8 cellular contexts compared by ENCODE assay signal in genomic region chr20:45779011-45779915, GRCh38. TPM values are rescaled to one million over a fixed set of nuclear protein-coding genes. Genes with fewer than 3 reads are reported as not detected.
DNase-seq lines count a peak whose midpoint lies in the region; ATAC-seq and TF ChIP-seq lines count a peak whose summit lies in the region.

No MANE protein-coding gene starts in this region.

- H3K27ac Mint-ChIP-seq in endodermal cell: peak overlapping the region; percentile 8

- no peak for ATAC-seq in HG03460 (IDR thresholded peaks at IDR 0.05; ENCODE audit: unreplicated experiment)

- H3K9me3 ChIP-seq in endodermal cell (ENCODE audit: control insufficient read depth, low read length) (no peaks in the 10 kb centered on the region), mucosa of stomach (ENCODE audit: control insufficient read depth, low read length) (no peaks in the 10 kb centered on the region), spleen (no peaks in the 10 kb centered on the region)
- H3K9me3 ChIP-seq in effector memory CD4-positive, alpha-beta T cell (ENCODE audit: control insufficient read depth, low read length): no peaks in the 10 kb centered on the region

- H3K27me3 ChIP-seq in endodermal cell (ENCODE audit: control insufficient read depth, insufficient read depth, low read length, poor library complexity, severe bottlenecking) (no peaks in the 10 kb centered on the region), mucosa of stomach (ENCODE audit: control insufficient read depth, insufficient read depth, low read length) (no peaks in the 10 kb centered on the region), spleen (replicated peaks in 1 of 7) (peaks cover 0 to 1% (median 0%) of the 10 kb centered on the region in 7 donors)
- no peaks in the 10 kb centered on the region for H3K27me3 ChIP-seq in effector memory CD4-positive, alpha-beta T cell (replicated peaks; ENCODE audit: control insufficient read depth, insufficient read depth, low read length, poor library complexity, severe bottlenecking)

- H3K27me3 Mint-ChIP-seq in endodermal cell (ENCODE audit: insufficient read depth): no peaks in the 10 kb centered on the region

- 86 to 93% methylated on average over 5 to 8 of the region's 8 CpGs for WGBS in endodermal cell (ENCODE audit: insufficient coverage in 1 of 2, insufficient read length in 1 of 2), 2 experiments
- 70 to 84% (median 73%) methylated on average over 8 of the region's 8 CpGs for WGBS in spleen, 5 donors

- H3K4me3 ChIP-seq in AG04449 (ENCODE audit: low read depth, low read length): no peak overlapping the region
- no peak overlapping the region for H3K4me3 ChIP-seq in endodermal cell (ENCODE audit: low read length)
- no peak overlapping the region for H3K4me3 ChIP-seq in mucosa of stomach (ENCODE audit: low read length)
- no peak overlapping the region for H3K4me3 ChIP-seq in spleen
- H3K4me3 ChIP-seq in effector memory CD4-positive, alpha-beta T cell (ENCODE audit: insufficient read depth, low read depth, low read length, poor library complexity, severe bottlenecking): no peak overlapping the region

- peaks cover 16% of the 10 kb centered on the region for H3K4me1 Mint-ChIP-seq in endodermal cell

- no peak for TF ChIP-seq CTCF in AG04449 (IDR thresholded peaks at IDR 0.05; ENCODE audit: insufficient read depth, low read length, missing control alignments)
- TF ChIP-seq CTCF in endodermal cell (conservative IDR thresholded peaks at IDR 0.05): no peak
- no peak for TF ChIP-seq CTCF in spleen (IDR thresholded peaks at IDR 0.05 in 8 of 11, conservative IDR thresholded peaks at IDR 0.05 in 3 of 11)

- H3K9ac ChIP-seq in endodermal cell (ENCODE audit: extremely low read depth, low read length, poor library complexity, severe bottlenecking) (no peak overlapping the region), mucosa of stomach (ENCODE audit: low read length) (peak overlapping the region; percentile 53)

- intact Hi-C loops in spleen (cut with DNase I; ENCODE audit: low total_unique reads): loop anchor here (10.0 kb wide), 2 partner anchors 184 to 234 kb away; partner anchors contain the start of gene EPPIN

- CTCF ChIA-PET in AG04449 (lab: Yijun Ruan, JAX): interaction anchor here (1.0 to 2.6 kb wide), 6 partner anchors 8 to 768 kb away, joined by 3 to 27 read pairs (median 3); no protein-coding TSS in a partner anchor

- H3K4me3 Mint-ChIP-seq in endodermal cell: no peak overlapping the region

- H3K36me3 ChIP-seq in endodermal cell (ENCODE audit: control insufficient read depth, insufficient read depth, low read length): no peaks in the 10 kb centered on the region
- H3K36me3 ChIP-seq in mucosa of stomach (ENCODE audit: control insufficient read depth, insufficient read depth, low read length): no peaks in the 10 kb centered on the region
- no peaks in the 10 kb centered on the region for H3K36me3 ChIP-seq in spleen
- H3K36me3 ChIP-seq in effector memory CD4-positive, alpha-beta T cell (ENCODE audit: control insufficient read depth, insufficient read depth, low read length): no peaks in the 10 kb centered on the region

- TF ChIP-seq POLR2A in spleen (IDR thresholded peaks at IDR 0.05): no peak

- POLR2A ChIA-PET in AG04449 (lab: Yijun Ruan, JAX): interaction anchor here (0.6 to 1.6 kb wide), 7 partner anchors 9 to 442 kb away, joined by 3 to 6 read pairs (median 3); partner anchors contain the start of gene ZSWIM1

- H3K27ac ChIP-seq in endodermal cell (ENCODE audit: low read depth, low read length) (no peak overlapping the region), spleen (no peak overlapping the region)
- H3K27ac ChIP-seq in effector memory CD4-positive, alpha-beta T cell (ENCODE audit: insufficient read depth, low read length, poor library complexity, severe bottlenecking): no peak overlapping the region

- DNase-seq in AG04449 (ENCODE audit: low read depth, low spot score) (peak; percentile 99), MV-4-11 (lab: John Stamatoyannopoulos, UW) (peak; percentile 11), endodermal cell (no peak), spleen (no peak), NCI-H748 treated with DMSO at 0.1 percent for 48 hours (lab: John Stamatoyannopoulos, UW) (no peak)
- no peak for DNase-seq in effector memory CD4-positive, alpha-beta T cell

- H3K36me3 Mint-ChIP-seq in endodermal cell (ENCODE audit: low read depth): no peaks in the 10 kb centered on the region

- H3K4me1 ChIP-seq in endodermal cell (ENCODE audit: control insufficient read depth, insufficient read depth, low read length) (peaks cover 13% of the 10 kb centered on the region), mucosa of stomach (ENCODE audit: control insufficient read depth, insufficient read depth, low read length) (peaks cover 76% of the 10 kb centered on the region), spleen (peaks cover 0 to under 1% (median 0%) of the 10 kb centered on the region in 6 donors)
- no peaks in the 10 kb centered on the region for H3K4me1 ChIP-seq in effector memory CD4-positive, alpha-beta T cell (ENCODE audit: control insufficient read depth, insufficient read depth, low read length, poor library complexity, severe bottlenecking)

- no peaks in the 10 kb centered on the region for H3K9me3 Mint-ChIP-seq in endodermal cell

RNA-seq across cellular contexts. Expression of gene WFDC3, which starts 12.4 kb away (rescaled TPM):
- total RNA-seq in endodermal cell: under 1 TPM in 1 of 2 donors, not detected in 1; 0.66 TPM
- polyA plus RNA-seq in endodermal cell (2013, experiment 1 of 2): not detected
- polyA plus RNA-seq in endodermal cell (2013, experiment 2 of 2): not detected
- total RNA-seq in spleen: not detected
- 1 to 10 TPM in 1 of 3 donors, under 1 TPM in 2; 0.70 to 1.2 (median 0.89) TPM for polyA plus RNA-seq in spleen

RNA-seq across cellular contexts. Expression of gene DNTTIP1, which starts 12.5 kb away (rescaled TPM):
- total RNA-seq in endodermal cell: 10 to 100 TPM; 31.5 to 36.1 TPM
- 46.4 TPM for polyA plus RNA-seq in endodermal cell (2013, experiment 1 of 2)
- polyA plus RNA-seq in endodermal cell (2013, experiment 2 of 2): 43.3 TPM
- total RNA-seq in spleen: 10 to 100 TPM; 21.0 to 39.3 (median 29.6) TPM
- 10 to 100 TPM; 31.8 to 34.7 (median 32.5) TPM for polyA plus RNA-seq in spleen

RNA-seq across cellular contexts. Expression of gene UBE2C, which starts 33.2 kb away (rescaled TPM):
- total RNA-seq in endodermal cell (100 to 1,000 TPM; 139 to 216 TPM), spleen (10 to 100 TPM in 4 of 7 donors, 1 to 10 TPM in 3; 3.0 to 22.2 (median 12.3) TPM)
- polyA plus RNA-seq in endodermal cell (2013, experiment 1 of 2): 322 TPM
- 323 TPM for polyA plus RNA-seq in endodermal cell (2013, experiment 2 of 2)
- 10 to 100 TPM; 11.4 to 56.4 (median 19.7) TPM for polyA plus RNA-seq in spleen

RNA-seq across cellular contexts. Expression of gene TNNC2, which starts 47.8 kb away (rescaled TPM):
- total RNA-seq in endodermal cell (under 1 TPM in 1 of 2 donors, not detected in 1; 0.51 TPM), spleen (under 1 TPM in 2 of 7 donors, not detected in 5; 0.54 to 0.89 TPM)
- polyA plus RNA-seq in endodermal cell (2013, experiment 1 of 2): 1.2 TPM
- not detected for polyA plus RNA-seq in endodermal cell (2013, experiment 2 of 2)
- polyA plus RNA-seq in spleen: 1 to 10 TPM; 1.4 to 3.4 (median 1.9) TPM

RNA-seq across cellular contexts. Expression of gene SNX21, which starts 54.3 kb away (rescaled TPM):
- 10 to 100 TPM; 18.0 to 18.8 TPM for total RNA-seq in endodermal cell
- 9.3 TPM for polyA plus RNA-seq in endodermal cell (2013, experiment 1 of 2)
- polyA plus RNA-seq in endodermal cell (2013, experiment 2 of 2): 10.5 TPM
- total RNA-seq in spleen: 10 to 100 TPM in 6 of 7 donors, 1 to 10 TPM in 1; 8.8 to 32.4 (median 20.0) TPM
- 10 to 100 TPM in 2 of 3 donors, 1 to 10 TPM in 1; 6.3 to 15.8 (median 15.7) TPM for polyA plus RNA-seq in spleen

Comparison
In these comparisons a context has a peak if more than half of its experiments do, and no peak if none do; other contexts are left out.
1. DNase-seq: peak in AG04449 (single experiment) and MV-4-11 (single experiment); none in endodermal cell (single experiment), spleen (single experiment), effector memory CD4-positive, alpha-beta T cell (0 of 3) and NCI-H748 treated with DMSO at 0.1 percent for 48 hours (single experiment).
2. RNA of gene UBE2C, which starts 33.2 kb away (total RNA-seq): 139 to 216 TPM in endodermal cell; 3.0 to 22.2 TPM in spleen; every median in the first group is over 4 times any median in the second.